7 cellular contexts compared by ENCODE assay signal in the genomic region with DNA sequence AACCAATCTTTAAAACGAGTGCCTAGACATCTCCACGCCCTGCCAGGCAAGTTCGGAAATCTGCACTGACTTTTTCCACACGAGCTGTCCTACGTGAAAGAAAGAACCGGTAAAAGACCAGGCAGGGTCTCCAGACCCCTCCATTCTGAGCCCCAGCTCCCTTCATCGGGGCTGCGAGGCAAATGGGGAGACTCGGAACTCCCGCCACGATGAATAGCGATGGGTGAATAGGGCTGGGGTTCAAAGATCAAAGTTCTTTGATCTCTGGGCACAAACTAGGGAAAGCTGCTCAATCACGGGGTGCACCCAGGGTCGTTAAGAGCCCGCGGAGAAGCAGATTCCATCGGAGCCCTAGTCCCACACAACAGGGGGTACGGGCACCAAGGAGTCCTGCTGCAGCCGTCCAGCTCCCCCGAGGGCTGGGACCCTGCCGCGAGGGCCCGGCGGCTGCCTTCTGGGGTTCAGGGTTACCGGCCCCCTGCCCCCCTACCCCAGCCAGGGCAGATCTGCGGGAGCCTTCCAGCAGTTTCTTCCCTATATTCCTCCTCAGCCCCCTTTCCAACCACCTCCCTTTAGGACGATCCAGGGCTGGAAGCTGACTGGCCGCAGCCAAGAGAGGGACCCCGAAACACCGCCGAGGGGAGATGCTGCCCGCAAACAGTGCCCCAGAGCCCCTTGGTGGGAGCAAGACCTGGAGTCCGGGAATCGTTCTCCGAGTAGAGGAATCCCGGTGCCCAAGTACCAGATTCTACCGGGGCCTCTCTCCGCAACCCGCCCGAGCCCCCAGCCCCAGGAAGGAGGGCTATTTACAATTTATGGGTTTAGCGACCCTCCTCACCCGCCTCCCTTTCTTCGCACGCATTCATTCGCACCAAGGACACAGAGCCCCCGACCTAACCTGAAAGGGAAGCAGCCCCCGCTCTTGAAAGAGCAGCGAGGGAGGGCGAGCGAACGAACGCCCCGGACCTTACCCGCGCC. TPM values are rescaled to one million over a fixed set of nuclear protein-coding genes. Genes with fewer than 3 reads are reported as not detected.
DNase-seq lines count a peak whose midpoint lies in the region; FAIRE-seq and TF ChIP-seq lines count a peak whose summit lies in the region.

No MANE protein-coding gene starts in this region.

- H3K27ac ChIP-seq in kidney (ENCODE audit: low read depth in 2 of 2, low read length in 2 of 2) (no peak overlapping the region), stomach smooth muscle (ENCODE audit: low read length) (peak overlapping the region; percentile 75)

- H3K4me1 Mint-ChIP-seq in activated T-helper 2 cell treated with anti-CD3 and anti-CD28 coated beads, Interferon-gamma antibody, Interleukin-2, Interleukin-4, amounts not matched to agents 10 μg/mL and 5 μg/mL and 100 μg/mL, durations not matched to agents 14 hours and 24 hours and 36 hours (ENCODE audit: low read depth), result peaks cover 22% of the 10 kb centered on the region

- H3K27me3 ChIP-seq in stomach smooth muscle (ENCODE audit: control insufficient read depth in 1 of 2, insufficient read depth in 2 of 2, low read length in 2 of 2), result peaks cover 0 to 2% of the 10 kb centered on the region in 2 donors

- peak overlapping the region; percentile 66 for H3K4me3 Mint-ChIP-seq in activated T-helper 2 cell treated with anti-CD3 and anti-CD28 coated beads, Interferon-gamma antibody, Interleukin-2, Interleukin-4, amounts not matched to agents 10 μg/mL and 5 μg/mL and 100 μg/mL, durations not matched to agents 14 hours and 24 hours and 36 hours (ENCODE audit: low read depth)

- H3K27me3 Mint-ChIP-seq in activated T-helper 2 cell treated with anti-CD3 and anti-CD28 coated beads, Interferon-gamma antibody, Interleukin-2, Interleukin-4, amounts not matched to agents 10 μg/mL and 5 μg/mL and 100 μg/mL, durations not matched to agents 14 hours and 24 hours and 36 hours (ENCODE audit: low read depth), result peaks cover 64% of the 10 kb centered on the region

- DNase-seq in HuH-7.5 (ENCODE audit: low spot score) (peak; percentile 47), kidney (no peak), epidermal melanocyte (ENCODE audit: insufficient read length, low spot score) (no peak), OCI-M2 (lab: John Stamatoyannopoulos, UW; ENCODE audit: unreplicated experiment) (no peak)
- no peak for DNase-seq in activated T-helper 2 cell treated with anti-CD3 and anti-CD28 coated beads, Interferon-gamma antibody, Interleukin-2, Interleukin-4, amounts not matched to agents 10 μg/mL and 5 μg/mL and 100 μg/mL, durations not matched to agents 14 hours and 24 hours and 36 hours (ENCODE audit: low spot score)
- DNase-seq in stimulated activated CD4-positive, alpha-beta T cell treated with anti-CD3 and anti-CD28 coated beads, Interleukin-4, amount 100 ng/mL, for 24 hours, result no peak

- no peak for TF ChIP-seq CTCF in kidney (IDR thresholded peaks at IDR 0.05; ENCODE audit: borderline replicate concordance, extremely low read depth, insufficient read depth)

- no peaks in the 10 kb centered on the region for H3K36me3 Mint-ChIP-seq in activated T-helper 2 cell treated with anti-CD3 and anti-CD28 coated beads, Interferon-gamma antibody, Interleukin-2, Interleukin-4, amounts not matched to agents 10 μg/mL and 5 μg/mL and 100 μg/mL, durations not matched to agents 14 hours and 24 hours and 36 hours (ENCODE audit: low read depth)

- no peak overlapping the region for H3K27ac Mint-ChIP-seq in activated T-helper 2 cell treated with anti-CD3 and anti-CD28 coated beads, Interferon-gamma antibody, Interleukin-2, Interleukin-4, amounts not matched to agents 10 μg/mL and 5 μg/mL and 100 μg/mL, durations not matched to agents 14 hours and 24 hours and 36 hours

- intact Hi-C loops in activated T-helper 2 cell treated with anti-CD3 and anti-CD28 coated beads, Interferon-gamma antibody, Interleukin-2, Interleukin-4, amounts not matched to agents 10 μg/mL and 5 μg/mL and 100 μg/mL, durations not matched to agents 14 hours and 24 hours and 36 hours (cut with micrococcal nuclease), result loop anchor here (10.0 kb wide), 1 partner anchor 97 kb away; no protein-coding TSS in a partner anchor
- intact Hi-C loops in kidney (cut with DNase I), result no loop called here

- no peak for FAIRE-seq in kidney (lab: Jason Lieb, UNC)

- H3K4me1 ChIP-seq in kidney (ENCODE audit: control insufficient read depth in 1 of 2, insufficient read depth in 1 of 2, low read depth in 1 of 2, low read length in 2 of 2) (peaks cover 0 to 5% of the 10 kb centered on the region in 2 donors), stomach smooth muscle (ENCODE audit: control insufficient read depth, insufficient read depth, low read length) (peaks cover 66% of the 10 kb centered on the region)

- H3K4me3 ChIP-seq in kidney (ENCODE audit: low read length in 2 of 2) (peak overlapping the region; percentile 55 to 71), stomach smooth muscle (ENCODE audit: low read length in 2 of 2) (peak overlapping the region; percentile 80 to 83)

- no peaks in the 10 kb centered on the region for H3K9me3 Mint-ChIP-seq in activated T-helper 2 cell treated with anti-CD3 and anti-CD28 coated beads, Interferon-gamma antibody, Interleukin-2, Interleukin-4, amounts not matched to agents 10 μg/mL and 5 μg/mL and 100 μg/mL, durations not matched to agents 14 hours and 24 hours and 36 hours

- H3K9ac ChIP-seq in kidney (ENCODE audit: low read length in 2 of 2) (peak overlapping the region; percentile 13 to 53), stomach smooth muscle (ENCODE audit: low read length in 2 of 2) (peak overlapping the region; percentile 74 to 80)

- H3K36me3 ChIP-seq in kidney (ENCODE audit: control insufficient read depth in 1 of 2, insufficient read depth in 2 of 2, low read length in 2 of 2) (no peaks in the 10 kb centered on the region), stomach smooth muscle (ENCODE audit: control insufficient read depth in 2 of 2, insufficient read depth in 2 of 2, low read length in 2 of 2) (no peaks in the 10 kb centered on the region)

- H3K9me3 ChIP-seq in kidney (ENCODE audit: control insufficient read depth in 1 of 2, low read length in 2 of 2) (no peaks in the 10 kb centered on the region), stomach smooth muscle (ENCODE audit: control insufficient read depth in 2 of 2, low read length in 2 of 2) (no peaks in the 10 kb centered on the region)

RNA-seq across cellular contexts. Expression of gene LRP4, which starts 1.0 kb away (rescaled TPM):
- total RNA-seq in activated T-helper 2 cell treated with anti-CD3 and anti-CD28 coated beads, Interferon-gamma antibody, Interleukin-2, Interleukin-4, amounts not matched to agents 10 μg/mL and 5 μg/mL and 100 μg/mL, durations not matched to agents 14 hours and 24 hours and 36 hours, result 0.07 and 0.21 TPM in 2 replicates
- total RNA-seq in kidney, result 3.7 TPM
- polyA plus RNA-seq in kidney (ENCODE audit: insufficient read depth, low read depth, low replicate concordance), result 1.8 TPM

RNA-seq across cellular contexts. Expression of gene CSTPP1, which starts 19.2 kb away (rescaled TPM):
- total RNA-seq in activated T-helper 2 cell treated with anti-CD3 and anti-CD28 coated beads, Interferon-gamma antibody, Interleukin-2, Interleukin-4, amounts not matched to agents 10 μg/mL and 5 μg/mL and 100 μg/mL, durations not matched to agents 14 hours and 24 hours and 36 hours, result 17.8 and 19.0 TPM in 2 replicates
- 37.4 TPM for total RNA-seq in kidney
- 50.3 TPM for polyA plus RNA-seq in kidney (ENCODE audit: insufficient read depth, low read depth, low replicate concordance)
